Comparison of ENCODE assay signal across 1 cellular context in genomic region chrX:151458824-151459223, GRCh38.
TF ChIP-seq lines count a peak whose summit lies in the region.

No MANE protein-coding gene starts in this region.

TF ChIP-seq in HepG2, 621 proteins besides CTCF, POLR2A, EP300 and RAD21:
- TF ChIP-seq ZBTB1 (CRISPR knock-in tag; IDR thresholded peaks at IDR 0.05; ENCODE audit: borderline replicate concordance) (no peak), SNRNP70 (IDR thresholded peaks at IDR 0.05; ENCODE audit: low read depth, low read length) (no peak), ARHGAP35 (CRISPR knock-in tag; IDR thresholded peaks at IDR 0.05; ENCODE audit: borderline replicate concordance) (no peak), ZNF749 (CRISPR knock-in tag; IDR thresholded peaks at IDR 0.05; ENCODE audit: borderline replicate concordance) (no peak), IRF9 (CRISPR knock-in tag; IDR thresholded peaks at IDR 0.05; ENCODE audit: borderline replicate concordance) (no peak), HIC2 (CRISPR knock-in tag; IDR thresholded peaks at IDR 0.05; ENCODE audit: low read depth) (no peak), SATB2 (CRISPR knock-in tag; IDR thresholded peaks at IDR 0.05) (no peak), ZNF224 (CRISPR knock-in tag; IDR thresholded peaks at IDR 0.05) (no peak), ZNF660 (CRISPR knock-in tag; IDR thresholded peaks at IDR 0.05; ENCODE audit: borderline replicate concordance, low read depth) (no peak), ZNF17 (CRISPR knock-in tag; IDR thresholded peaks at IDR 0.05) (no peak), RFXANK (CRISPR knock-in tag; IDR thresholded peaks at IDR 0.05) (no peak), RFX3 (CRISPR knock-in tag; IDR thresholded peaks at IDR 0.05) (no peak)
